In the genomic region with DNA sequence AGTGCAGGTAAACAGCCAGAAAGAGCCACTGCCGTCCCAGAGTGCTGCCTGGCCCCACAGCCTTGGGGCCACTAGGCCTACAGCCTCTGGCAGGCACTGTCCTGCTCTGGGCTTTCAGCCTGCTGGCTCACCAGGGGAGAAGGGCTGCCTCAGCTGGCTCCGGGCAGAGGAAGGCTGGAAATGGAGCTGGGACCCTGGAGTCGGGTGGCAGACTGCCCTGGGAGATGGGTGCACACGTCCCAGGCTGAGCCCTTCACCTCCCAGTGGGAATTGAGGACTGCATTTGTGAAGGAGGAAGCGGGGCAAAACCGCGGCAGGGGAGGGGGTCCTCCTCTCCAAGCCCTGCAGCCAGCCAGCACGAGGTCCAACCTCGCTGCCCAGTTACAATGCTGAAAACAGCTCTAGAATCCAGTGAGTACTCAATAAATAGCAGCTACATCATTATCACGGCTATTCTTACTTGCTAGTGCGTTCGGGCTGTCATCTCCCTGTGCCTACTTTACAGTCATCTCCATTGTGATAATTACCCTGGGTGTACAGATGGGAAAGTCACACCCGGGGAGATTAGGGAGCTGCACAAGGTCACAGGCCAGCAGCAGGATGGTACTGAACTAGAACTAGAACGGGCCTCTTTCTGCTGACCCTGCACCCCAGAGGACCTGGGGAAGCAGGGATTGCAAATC, we compare ENCODE assay signal across 15 cellular contexts. TPM values are rescaled to one million over a fixed set of nuclear protein-coding genes. Genes with fewer than 3 reads are reported as not detected.
A peak's percentile ranks its signal among the peaks of the same experiment; 100 is the strongest.
DNase-seq lines count a peak whose midpoint lies in the region; ATAC-seq, FAIRE-seq and TF ChIP-seq lines count a peak whose summit lies in the region.
"Had no signal": no experiment of that assay in that cellular context is flagged by ENCODE, and none has a peak within 500 bp of the region (broad histone marks: within the 10 kb centered on the region; RNA-seq: fewer than 3 reads in every experiment).

No MANE protein-coding gene starts in this region.

- H3K4me1 ChIP-seq in lung (ENCODE audit: control insufficient read depth in 2 of 2, insufficient read depth in 2 of 2, low read length in 2 of 2), result peaks cover 38 to 48% of the 10 kb centered on the region in 2 donors

- DNase-seq in T-helper 17 cell, result no peak
- peak; percentile 43 to 73 for DNase-seq in erythroblast (lab: John Stamatoyannopoulos, UW)
- no peak for DNase-seq in lung (ENCODE audit: low spot score)
- peak in 37 of 49 donors; percentile 30 to 87 (median 65) for DNase-seq in substantia nigra (lab: John Stamatoyannopoulos, UW)
- DNase-seq in mesenteric fat pad (ENCODE audit: low spot score), result no peak
- no peak for DNase-seq in D721Med (ENCODE audit: insufficient read length, low spot score)
- DNase-seq: Calu3, NCI-H748 treated with DMSO at 0.1 percent for 48 hours, T1000, testis had no signal

- no peak overlapping the region for H3K4me3 Mint-ChIP-seq in T-helper 17 cell

- no peak for TF ChIP-seq CTCF in lung (IDR thresholded peaks at IDR 0.05; ENCODE audit: control extremely low read depth, extremely low read depth)
- TF ChIP-seq CTCF in D721Med (IDR thresholded peaks at IDR 0.05; ENCODE audit: insufficient read depth, missing control alignments), result no peak

- H3K4me1 Mint-ChIP-seq in T-helper 17 cell, result peaks cover 20% of the 10 kb centered on the region

- peak overlapping the region; percentile 92 for H3K27ac Mint-ChIP-seq in T-helper 17 cell

- H3K27ac ChIP-seq in lung (ENCODE audit: low read depth in 1 of 2, low read length in 1 of 2) (peak overlapping the region; percentile 1 to 77), substantia nigra (ENCODE audit: low read depth, low read length, poor library complexity, severe bottlenecking) (peak overlapping the region; percentile 83)

- H3K9me3 ChIP-seq in T-helper 17 cell (ENCODE audit: control insufficient read depth, low read length, poor library complexity, severe bottlenecking) (no peaks in the 10 kb centered on the region), lung (ENCODE audit: control insufficient read depth in 2 of 2, insufficient read depth in 1 of 2, low read length in 1 of 2) (no peaks in the 10 kb centered on the region)
- H3K9me3 ChIP-seq: testis had no signal

- no peaks in the 10 kb centered on the region for H3K27me3 Mint-ChIP-seq in T-helper 17 cell

- ATAC-seq in T-helper 17 cell, result no peak
- no peak for ATAC-seq in lung (ENCODE audit: insufficient read depth, low FRiP score)
- no peak for ATAC-seq in GM18868 (IDR thresholded peaks at IDR 0.05; ENCODE audit: unreplicated experiment)
- ATAC-seq: K562 had no signal

- peaks cover 0 to 14% of the 10 kb centered on the region in 2 donors for H3K36me3 ChIP-seq in lung (ENCODE audit: control insufficient read depth in 2 of 2, insufficient read depth in 2 of 2, low read length in 2 of 2)

- FAIRE-seq in D721Med (lab: Jason Lieb, UNC), result no peak
- FAIRE-seq: K562 had no signal

- no peak overlapping the region for H3K4me3 ChIP-seq in lung
- H3K4me3 ChIP-seq: K562, testis had no signal

- no peaks in the 10 kb centered on the region for H3K27me3 ChIP-seq in lung (ENCODE audit: control insufficient read depth, insufficient read depth)
- H3K27me3 ChIP-seq: testis had no signal

- no peak for TF ChIP-seq POLR2A in erythroblast (IDR thresholded peaks at IDR 0.05; ENCODE audit: low read length)

- WGBS in lung, 2 donors, result 81 to 85% methylated on average over 14 of the region's 14 CpGs

- no peaks in the 10 kb centered on the region for H3K36me3 Mint-ChIP-seq in T-helper 17 cell (ENCODE audit: low read depth)

RNA-seq across cellular contexts. Expression of gene ACSS1, which starts 13.1 kb away (rescaled TPM):
- total RNA-seq in T-helper 17 cell (10 to 100 TPM; 33.1 to 34.0 TPM), lung (10 to 100 TPM; 33.6 to 38.9 TPM), mesenteric fat pad (14.3 TPM)
- 10 to 100 TPM; 15.8 to 20.3 TPM for polyA plus RNA-seq in lung

RNA-seq across cellular contexts. Expression of gene VSX1, which starts 37.1 kb away (rescaled TPM):
- total RNA-seq in T-helper 17 cell, result not detected
- not detected for total RNA-seq in lung
- not detected for polyA plus RNA-seq in lung
- total RNA-seq in mesenteric fat pad, result not detected
- total RNA-seq: activated CD8-positive, alpha-beta memory T cell treated with anti-CD3 and anti-CD28 coated beads for 36 hours; Calu3; dermis microvascular lymphatic vessel endothelial cell; K562; myocyte had no signal
- polyA plus RNA-seq: K562 had no signal

RNA-seq across cellular contexts. Expression of gene APMAP, which starts 52.2 kb away (rescaled TPM):
- 10 to 100 TPM; 24.6 to 26.2 TPM for total RNA-seq in T-helper 17 cell
- 10 to 100 TPM; 52.4 to 73.3 TPM for total RNA-seq in lung
- 10 to 100 TPM; 40.8 to 87.0 TPM for polyA plus RNA-seq in lung
- 166 TPM for total RNA-seq in mesenteric fat pad

Comparison
In these comparisons a context has a peak if more than half of its experiments do, and no peak if none do; other contexts are left out.
1. DNase-seq: peak in erythroblast (2 of 2) and substantia nigra (37 of 49); none in T-helper 17 cell (0 of 3), lung (single experiment), mesenteric fat pad (single experiment) and D721Med (single experiment).